ENCODE assay signal across 8 cellular contexts in the genomic region with DNA sequence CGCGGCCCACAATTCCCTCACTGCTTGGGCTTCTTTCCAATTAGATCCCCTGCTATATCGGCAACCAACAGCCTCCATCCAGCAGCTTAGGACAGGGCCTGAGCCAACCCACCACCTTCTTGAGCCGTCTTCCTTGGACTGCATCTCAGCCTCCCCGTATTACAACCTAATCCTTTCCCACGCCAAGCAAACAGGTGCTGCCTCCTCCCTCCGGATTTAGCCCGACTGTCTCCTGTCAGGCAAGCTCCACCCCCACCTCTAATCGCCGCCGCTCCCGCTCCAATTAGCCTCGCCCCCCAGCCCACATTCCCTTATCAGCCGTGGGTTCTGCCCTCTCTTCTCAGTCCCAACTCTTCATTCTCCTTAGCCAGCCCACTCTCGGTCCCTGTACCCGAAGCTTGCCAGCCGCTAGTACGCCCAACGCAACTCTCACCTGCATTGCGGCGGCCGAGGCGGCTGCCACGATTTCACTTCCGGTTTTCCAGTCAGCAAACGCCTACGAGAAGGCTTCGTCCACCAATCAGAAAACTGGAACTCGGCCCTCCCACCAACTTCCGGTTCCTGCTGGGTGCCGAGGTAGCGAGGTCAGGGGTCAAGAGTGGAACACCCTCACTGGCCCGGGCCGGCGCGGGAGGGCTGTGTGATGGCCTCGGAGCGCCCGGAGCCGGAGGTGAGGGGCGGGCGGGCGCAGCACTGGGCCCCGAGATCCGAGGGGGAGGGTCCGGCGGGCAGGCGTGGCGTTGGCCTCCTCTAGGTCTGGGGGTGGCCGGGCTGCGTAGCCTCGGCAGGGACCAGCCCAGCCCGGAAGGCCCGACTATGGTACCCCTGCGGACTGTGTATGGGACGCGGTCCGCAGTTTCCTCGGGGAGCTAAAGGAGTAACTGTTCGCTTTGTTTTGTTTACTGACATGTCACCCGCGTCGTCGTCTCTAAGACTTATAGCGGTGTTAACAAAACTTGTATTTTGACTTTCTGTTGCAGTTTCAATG. TPM values are rescaled to one million over a fixed set of nuclear protein-coding genes. Genes with fewer than 3 reads are reported as not detected.
A peak's percentile ranks its signal among the peaks of the same experiment; 100 is the strongest.
DNase-seq lines count a peak whose midpoint lies in the region; ATAC-seq and TF ChIP-seq lines count a peak whose summit lies in the region.

A gene with protein sequence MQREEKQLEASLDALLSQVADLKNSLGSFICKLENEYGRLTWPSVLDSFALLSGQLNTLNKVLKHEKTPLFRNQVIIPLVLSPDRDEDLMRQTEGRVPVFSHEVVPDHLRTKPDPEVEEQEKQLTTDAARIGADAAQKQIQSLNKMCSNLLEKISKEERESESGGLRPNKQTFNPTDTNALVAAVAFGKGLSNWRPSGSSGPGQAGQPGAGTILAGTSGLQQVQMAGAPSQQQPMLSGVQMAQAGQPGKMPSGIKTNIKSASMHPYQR (minus strand): TSS at position 475 of the 988 bp plus-strand sequence. CDS start 36 bp downstream, at position 439.
TSS of gene SZT2 (plus strand) at position 574 of the 988 bp plus-strand sequence. CDS start at position 644, 70 bp downstream.

- peaks cover 19 to 22% of the 10 kb centered on the region in 2 donors for H3K4me1 ChIP-seq in mucosa of rectum (ENCODE audit: control insufficient read depth in 2 of 2, insufficient read depth in 2 of 2, low read length in 2 of 2)

- H3K9me3 Mint-ChIP-seq in activated T-cell treated with anti-CD3 and anti-CD28 coated beads, Interleukin-2, amount 50 U/mL, for 24 hours = no peaks in the 10 kb centered on the region

- H3K9ac ChIP-seq in mucosa of rectum (ENCODE audit: low read depth in 1 of 2, low read length in 2 of 2) = peak within 1 kb of the TSS; percentile 78 to 94

- peaks cover 28 to 34% of the 10 kb centered on the region in 2 donors for H3K36me3 ChIP-seq in mucosa of rectum (ENCODE audit: control insufficient read depth in 2 of 2, insufficient read depth in 2 of 2, low read length in 2 of 2)

- H3K27ac Mint-ChIP-seq in activated T-cell treated with anti-CD3 and anti-CD28 coated beads, Interleukin-2, amount 50 U/mL, for 24 hours = peak within 1 kb of the TSS; percentile 98

- ATAC-seq in GM21717 (IDR thresholded peaks at IDR 0.05; ENCODE audit: unreplicated experiment) = peak; percentile 80

- DNase-seq in DMS153 (lab: John Stamatoyannopoulos, UW) = peak; percentile 95
- DNase-seq in KG1 (lab: John Stamatoyannopoulos, UW) = peak; percentile 87
- DNase-seq in activated T-cell treated with anti-CD3 and anti-CD28 coated beads, Interleukin-2, amount 50 U/mL, for 24 hours = peak; percentile 96
- peak; percentile 95 for DNase-seq in erythroblast (lab: John Stamatoyannopoulos, UW)
- DNase-seq in stimulated activated CD8-positive, alpha-beta memory T cell treated with anti-CD3 and anti-CD28 coated beads, Interleukin-4, amount 100 ng/mL, for 4 hours (ENCODE audit: low read depth in 2 of 2, low spot score in 1 of 2) = peak; percentile 83 to 89

- H3K4me3 Mint-ChIP-seq in activated T-cell treated with anti-CD3 and anti-CD28 coated beads, Interleukin-2, amount 50 U/mL, for 24 hours = peak within 1 kb of the TSS; percentile 99

- peak within 1 kb of the TSS; percentile 79 to 90 for H3K27ac ChIP-seq in mucosa of rectum (ENCODE audit: low read depth in 2 of 2, low read length in 2 of 2)

- H3K27me3 ChIP-seq in mucosa of rectum (ENCODE audit: control insufficient read depth in 2 of 2, insufficient read depth in 2 of 2, low read length in 2 of 2) = no peaks in the 10 kb centered on the region

- peak; percentile 90 for TF ChIP-seq POLR2A in erythroblast (IDR thresholded peaks at IDR 0.05; ENCODE audit: low read length)

- H3K9me3 ChIP-seq in mucosa of rectum (ENCODE audit: control insufficient read depth in 2 of 2, low read length in 2 of 2) = no peaks in the 10 kb centered on the region

- H3K4me1 Mint-ChIP-seq in activated T-cell treated with anti-CD3 and anti-CD28 coated beads, Interleukin-2, amount 50 U/mL, for 24 hours (ENCODE audit: low read depth) = peaks cover 47% of the 10 kb centered on the region

- no peaks in the 10 kb centered on the region for H3K27me3 Mint-ChIP-seq in activated T-cell treated with anti-CD3 and anti-CD28 coated beads, Interleukin-2, amount 50 U/mL, for 24 hours

- peaks cover 55% of the 10 kb centered on the region for H3K36me3 Mint-ChIP-seq in activated T-cell treated with anti-CD3 and anti-CD28 coated beads, Interleukin-2, amount 50 U/mL, for 24 hours (ENCODE audit: low read depth)

- peak within 1 kb of the TSS; percentile 72 to 87 for H3K4me3 ChIP-seq in mucosa of rectum (ENCODE audit: low read length in 2 of 2)

TF ChIP-seq in PFSK-1, 5 proteins besides CTCF, POLR2A, EP300 and RAD21:
- TF ChIP-seq SIN3A (IDR thresholded peaks at IDR 0.05; ENCODE audit: borderline replicate concordance, insufficient read depth, low read length) = no peak
- peak; percentile 77 for TF ChIP-seq POLR2AphosphoS5 (IDR thresholded peaks at IDR 0.05; ENCODE audit: low read depth, low read length)
- TF ChIP-seq TAF1 (IDR thresholded peaks at IDR 0.05; ENCODE audit: borderline replicate concordance, insufficient read depth, low read length) = peak; percentile 75; the same call in 1 of the 2 replicates

RNA-seq across cellular contexts. Expression of the first gene that starts in this region (rescaled TPM):
- 86.2 TPM for polyA plus RNA-seq in PFSK-1 (2012; ENCODE audit: insufficient read length, low read depth)

RNA-seq across cellular contexts. Expression of gene SZT2, which starts in this region (rescaled TPM):
- 17.0 TPM for polyA plus RNA-seq in PFSK-1 (2012; ENCODE audit: insufficient read length, low read depth)

Comparison
In these comparisons a context has a peak if more than half of its experiments do, and no peak if none do; other contexts are left out.
1. Peak in every context shown above with its lines: DNase-seq, ATAC-seq, H3K4me3 ChIP-seq and H3K27ac ChIP-seq.